Comparison of ENCODE assay signal across 9 cellular contexts in genomic region chr10:4652111-4653010, GRCh38.
A peak's percentile ranks its signal among the peaks of the same experiment; 100 is the strongest.
DNase-seq lines count a peak whose midpoint lies in the region; ATAC-seq and TF ChIP-seq lines count a peak whose summit lies in the region.
"Had no signal": no experiment of that assay in that cellular context is flagged by ENCODE, and none has a peak within 500 bp of the region (broad histone marks: within the 10 kb centered on the region; RNA-seq: fewer than 3 reads in every experiment).

No MANE protein-coding gene starts in this region.

- H3K27me3 Mint-ChIP-seq in progenitor cell of endocrine pancreas = peaks cover 4% of the 10 kb centered on the region
- H3K27me3 Mint-ChIP-seq: T-cell had no signal

- H3K9me3 Mint-ChIP-seq in progenitor cell of endocrine pancreas (ENCODE audit: low read depth) = no peaks in the 10 kb centered on the region
- H3K9me3 Mint-ChIP-seq: T-cell had no signal

- DNase-seq in activated CD8-positive, alpha-beta memory T cell treated with anti-CD3 and anti-CD28 coated beads, Interleukin-2, amount 50 U/mL, for 48 hours = peak; percentile 63
- DNase-seq in progenitor cell of endocrine pancreas (ENCODE audit: low spot score, unreplicated experiment) (no peak), activated gamma-delta T cell treated with Interleukin-2 at 50 U/mL for 16 hours (no peak), Karpas-422 (no peak), mesenteric fat pad (ENCODE audit: low spot score) (no peak), aorta (no peak)
- DNase-seq: T-cell had no signal

- H3K9ac ChIP-seq in Karpas-422 (ENCODE audit: low read length) = no peak overlapping the region

- peak; percentile 63 for ATAC-seq in GM19023 (IDR thresholded peaks at IDR 0.05; ENCODE audit: unreplicated experiment)
- peak; percentile 67 for ATAC-seq in HG02798 (IDR thresholded peaks at IDR 0.05; ENCODE audit: poor library complexity, unreplicated experiment)
- ATAC-seq in aorta (ENCODE audit: low FRiP score) = no peak

- H3K4me3 ChIP-seq in Karpas-422 (ENCODE audit: low read length) (no peak overlapping the region), aorta (ENCODE audit: low read length in 2 of 2) (no peak overlapping the region)

- no peaks in the 10 kb centered on the region for H3K36me3 Mint-ChIP-seq in progenitor cell of endocrine pancreas (ENCODE audit: insufficient read depth)
- H3K36me3 Mint-ChIP-seq: T-cell had no signal

- intact Hi-C loops in aorta (cut with DNase I) = loop anchor here (5.0 to 10.0 kb wide), 5 partner anchors 298 to 1455 kb away; no protein-coding TSS in a partner anchor

- H3K36me3 ChIP-seq in Karpas-422 (ENCODE audit: insufficient read depth, low read length) = no peaks in the 10 kb centered on the region
- peaks cover 0 to 2% of the 10 kb centered on the region in 2 donors for H3K36me3 ChIP-seq in aorta (ENCODE audit: control insufficient read depth in 1 of 2, insufficient read depth in 2 of 2, low read length in 1 of 2)

- H3K9me2 ChIP-seq in Karpas-422 (replicated peaks; ENCODE audit: insufficient read depth, low read length) = no peaks in the 10 kb centered on the region

- H3K27ac ChIP-seq in Karpas-422 (ENCODE audit: low read length) (no peak overlapping the region), aorta (ENCODE audit: low read depth in 1 of 2, low read length in 2 of 2) (no peak overlapping the region)

- no peak overlapping the region for H2AFZ ChIP-seq in Karpas-422 (ENCODE audit: low read length)

- no peaks in the 10 kb centered on the region for H3K4me1 ChIP-seq in Karpas-422 (ENCODE audit: low read length)
- peaks cover 0 to 2% of the 10 kb centered on the region in 2 donors for H3K4me1 ChIP-seq in aorta (ENCODE audit: control insufficient read depth in 1 of 2, insufficient read depth in 2 of 2, low read length in 2 of 2)

- WGBS in aorta, 2 donors = 83 to 91% methylated on average over 8 of the region's 8 CpGs

- no peaks in the 10 kb centered on the region for H3K9me3 ChIP-seq in Karpas-422 (ENCODE audit: low read length)
- H3K9me3 ChIP-seq in aorta (ENCODE audit: control insufficient read depth, low read length) = no peaks in the 10 kb centered on the region

- H3K4me3 Mint-ChIP-seq in progenitor cell of endocrine pancreas (ENCODE audit: low read depth) = no peak overlapping the region
- H3K4me3 Mint-ChIP-seq: T-cell had no signal

- H3K27me3 ChIP-seq in Karpas-422 (ENCODE audit: low read length) (no peaks in the 10 kb centered on the region), aorta (ENCODE audit: control insufficient read depth in 1 of 2, insufficient read depth in 2 of 2, low read length in 1 of 2) (no peaks in the 10 kb centered on the region)

- no peak for TF ChIP-seq CTCF in progenitor cell of endocrine pancreas (IDR thresholded peaks at IDR 0.05; ENCODE audit: unreplicated experiment)

- H3K4me1 Mint-ChIP-seq in progenitor cell of endocrine pancreas (ENCODE audit: low read depth) = no peaks in the 10 kb centered on the region

- H4K20me1 ChIP-seq in Karpas-422 (ENCODE audit: insufficient read depth, low read depth, low read length) = no peaks in the 10 kb centered on the region

- no peaks in the 10 kb centered on the region for H3K79me2 ChIP-seq in Karpas-422 (ENCODE audit: low read length)

- peak overlapping the region; percentile 35 for H3K27ac Mint-ChIP-seq in progenitor cell of endocrine pancreas

- no peak overlapping the region for H3K4me2 ChIP-seq in Karpas-422 (ENCODE audit: low read depth, low read length, poor library complexity, severe bottlenecking)
